Comparison of ENCODE assay signal across 1 cellular context in the genomic region with DNA sequence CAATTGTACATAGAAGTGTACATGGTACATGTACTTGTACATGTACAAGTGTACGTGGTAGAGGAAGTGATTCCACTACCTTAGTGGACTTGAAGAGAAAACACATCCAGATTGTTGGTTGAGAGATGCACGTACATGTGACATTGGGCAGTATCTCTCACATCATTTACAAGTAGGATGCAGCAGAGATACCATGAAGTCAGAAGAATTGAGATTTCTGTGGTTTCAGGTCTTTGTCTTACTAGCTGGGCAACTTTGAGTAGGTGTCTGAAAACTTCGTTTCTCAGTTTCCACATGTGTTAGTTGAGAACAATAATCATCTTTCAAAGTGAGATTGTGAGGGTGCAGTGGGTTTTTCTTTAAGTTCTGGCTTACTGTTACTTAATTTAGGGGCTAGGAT.
TF ChIP-seq lines count a peak whose summit lies in the region.

No MANE protein-coding gene starts in this region.

TF ChIP-seq in GM12878, 131 proteins besides CTCF, POLR2A, EP300 and RAD21 (continued from another document):
- TF ChIP-seq, protein P1, sequence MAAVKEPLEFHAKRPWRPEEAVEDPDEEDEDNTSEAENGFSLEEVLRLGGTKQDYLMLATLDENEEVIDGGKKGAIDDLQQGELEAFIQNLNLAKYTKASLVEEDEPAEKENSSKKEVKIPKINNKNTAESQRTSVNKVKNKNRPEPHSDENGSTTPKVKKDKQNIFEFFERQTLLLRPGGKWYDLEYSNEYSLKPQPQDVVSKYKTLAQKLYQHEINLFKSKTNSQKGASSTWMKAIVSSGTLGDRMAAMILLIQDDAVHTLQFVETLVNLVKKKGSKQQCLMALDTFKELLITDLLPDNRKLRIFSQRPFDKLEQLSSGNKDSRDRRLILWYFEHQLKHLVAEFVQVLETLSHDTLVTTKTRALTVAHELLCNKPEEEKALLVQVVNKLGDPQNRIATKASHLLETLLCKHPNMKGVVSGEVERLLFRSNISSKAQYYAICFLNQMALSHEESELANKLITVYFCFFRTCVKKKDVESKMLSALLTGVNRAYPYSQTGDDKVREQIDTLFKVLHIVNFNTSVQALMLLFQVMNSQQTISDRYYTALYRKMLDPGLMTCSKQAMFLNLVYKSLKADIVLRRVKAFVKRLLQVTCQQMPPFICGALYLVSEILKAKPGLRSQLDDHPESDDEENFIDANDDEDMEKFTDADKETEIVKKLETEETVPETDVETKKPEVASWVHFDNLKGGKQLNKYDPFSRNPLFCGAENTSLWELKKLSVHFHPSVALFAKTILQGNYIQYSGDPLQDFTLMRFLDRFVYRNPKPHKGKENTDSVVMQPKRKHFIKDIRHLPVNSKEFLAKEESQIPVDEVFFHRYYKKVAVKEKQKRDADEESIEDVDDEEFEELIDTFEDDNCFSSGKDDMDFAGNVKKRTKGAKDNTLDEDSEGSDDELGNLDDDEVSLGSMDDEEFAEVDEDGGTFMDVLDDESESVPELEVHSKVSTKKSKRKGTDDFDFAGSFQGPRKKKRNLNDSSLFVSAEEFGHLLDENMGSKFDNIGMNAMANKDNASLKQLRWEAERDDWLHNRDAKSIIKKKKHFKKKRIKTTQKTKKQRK (IDR thresholded peaks at IDR 0.05; ENCODE audit: low read depth, low read length): no peak
- TF ChIP-seq MTA2 (IDR thresholded peaks at IDR 0.05; ENCODE audit: low read depth) (peak; percentile 80; the same call in 1 of the 2 replicates), HDAC2 (IDR thresholded peaks at IDR 0.05) (no peak), EED (IDR thresholded peaks at IDR 0.05; ENCODE audit: low read depth) (no peak), CREM (IDR thresholded peaks at IDR 0.05; ENCODE audit: low read depth) (no peak), REST (IDR thresholded peaks at IDR 0.05; ENCODE audit: low read depth, low read length) (no peak), ESRRA (IDR thresholded peaks at IDR 0.05; ENCODE audit: low read length) (no peak), HDGF (IDR thresholded peaks at IDR 0.05) (peak; percentile 62; the same call in 1 of the 2 replicates), CHD1 (IDR thresholded peaks at IDR 0.05; ENCODE audit: low read depth, low read length) (no peak), KAT2A (conservative IDR thresholded peaks at IDR 0.05; ENCODE audit: control insufficient read depth, low read depth, low read length) (no peak), NBN (IDR thresholded peaks at IDR 0.05) (peak; percentile 61; the same call in 1 of the 2 replicates), IRF4 (IDR thresholded peaks at IDR 0.05; ENCODE audit: low read depth, low read length) (peak; percentile 16; the same call in 1 of the 2 replicates), ZZZ3 (IDR thresholded peaks at IDR 0.05; ENCODE audit: control insufficient read depth, insufficient read length, low read depth) (no peak), MEF2B (IDR thresholded peaks at IDR 0.05; ENCODE audit: partially characterized antibody, poor library complexity, severe bottlenecking) (no peak), RFX5 (IDR thresholded peaks at IDR 0.05; ENCODE audit: low read depth, low read length) (no peak), ZNF207 (IDR thresholded peaks at IDR 0.05; ENCODE audit: borderline replicate concordance) (no peak), ZNF592 (IDR thresholded peaks at IDR 0.05) (no peak), SMARCA5 (IDR thresholded peaks at IDR 0.05) (no peak), IRF5 (IDR thresholded peaks at IDR 0.05; ENCODE audit: borderline replicate concordance) (no peak), BHLHE40 (IDR thresholded peaks at IDR 0.05; ENCODE audit: borderline replicate concordance in 1 of 2, low read depth in 2 of 2, low read length in 1 of 2) (peak; percentile 28 to 42; a peak in 1 of 4 replicates), LARP7 (IDR thresholded peaks at IDR 0.05) (no peak), PML (IDR thresholded peaks at IDR 0.05; ENCODE audit: low read length) (no peak), PBX3 (IDR thresholded peaks at IDR 0.05; ENCODE audit: insufficient replicate concordance, low read depth, low read length) (no peak), SRF (IDR thresholded peaks at IDR 0.05; ENCODE audit: low read depth in 2 of 2, low read length in 2 of 2) (no peak), IKZF2 (IDR thresholded peaks at IDR 0.05) (peak; percentile 63 to 64; a peak in 2 of 4 replicates), KLF5 (IDR thresholded peaks at IDR 0.05; ENCODE audit: partially characterized antibody) (no peak), ZNF622 (IDR thresholded peaks at IDR 0.05) (no peak)
- TF ChIP-seq, protein P2, sequence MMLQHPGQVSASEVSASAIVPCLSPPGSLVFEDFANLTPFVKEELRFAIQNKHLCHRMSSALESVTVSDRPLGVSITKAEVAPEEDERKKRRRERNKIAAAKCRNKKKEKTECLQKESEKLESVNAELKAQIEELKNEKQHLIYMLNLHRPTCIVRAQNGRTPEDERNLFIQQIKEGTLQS (IDR thresholded peaks at IDR 0.05; ENCODE audit: borderline replicate concordance, extremely low read depth, low read depth, low read length): no peak
- TF ChIP-seq, protein P3, sequence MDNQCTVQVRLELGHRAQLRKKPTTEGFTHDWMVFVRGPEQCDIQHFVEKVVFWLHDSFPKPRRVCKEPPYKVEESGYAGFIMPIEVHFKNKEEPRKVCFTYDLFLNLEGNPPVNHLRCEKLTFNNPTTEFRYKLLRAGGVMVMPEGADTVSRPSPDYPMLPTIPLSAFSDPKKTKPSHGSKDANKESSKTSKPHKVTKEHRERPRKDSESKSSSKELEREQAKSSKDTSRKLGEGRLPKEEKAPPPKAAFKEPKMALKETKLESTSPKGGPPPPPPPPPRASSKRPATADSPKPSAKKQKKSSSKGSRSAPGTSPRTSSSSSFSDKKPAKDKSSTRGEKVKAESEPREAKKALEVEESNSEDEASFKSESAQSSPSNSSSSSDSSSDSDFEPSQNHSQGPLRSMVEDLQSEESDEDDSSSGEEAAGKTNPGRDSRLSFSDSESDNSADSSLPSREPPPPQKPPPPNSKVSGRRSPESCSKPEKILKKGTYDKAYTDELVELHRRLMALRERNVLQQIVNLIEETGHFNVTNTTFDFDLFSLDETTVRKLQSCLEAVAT (IDR thresholded peaks at IDR 0.05): no peak
